8 cellular contexts compared by ENCODE assay signal in genomic region chr2:740446-741293, GRCh38.
DNase-seq lines count a peak whose midpoint lies in the region; ATAC-seq and TF ChIP-seq lines count a peak whose summit lies in the region.

No MANE protein-coding gene starts in this region.

- H3K9me3 ChIP-seq in A673 (ENCODE audit: low read depth, low read length, poor library complexity, severe bottlenecking), result no peaks in the 10 kb centered on the region

- H3K27me3 Mint-ChIP-seq in WTC11 (ENCODE audit: low read depth), result no peaks in the 10 kb centered on the region; the same call in 1 of the 2 replicates

- no peaks in the 10 kb centered on the region for H3K36me3 ChIP-seq in A673 (ENCODE audit: insufficient read depth, low read length, poor library complexity, severe bottlenecking)

- no peak; the same call in 1 of the 2 replicates for TF ChIP-seq CTCF in A673 (conservative IDR thresholded peaks at IDR 0.05; ENCODE audit: low read depth, low read length)
- TF ChIP-seq CTCF in WTC11 (IDR thresholded peaks at IDR 0.05), result no peak
- no peak for TF ChIP-seq CTCF in GM10266 (IDR thresholded peaks at IDR 0.05; ENCODE audit: control insufficient read depth, insufficient read depth, low read depth, missing control alignments)

- peak overlapping the region; percentile 76 for H3K27ac ChIP-seq in A673 (ENCODE audit: low read depth, low read length, poor library complexity, severe bottlenecking)

- H3K27ac Mint-ChIP-seq in WTC11, result peak overlapping the region; percentile 94

- H3K4me3 ChIP-seq in A673 (ENCODE audit: low read depth, low read length, poor library complexity, severe bottlenecking), result peak overlapping the region; percentile 41

- no TSS peak for BruUV-seq in A673 (replicated peaks; lab: Mats Ljungman, UMichigan)

- no peaks in the 10 kb centered on the region for H3K27me3 ChIP-seq in A673 (replicated peaks; ENCODE audit: insufficient read depth, low read depth, low read length, poor library complexity)

- ATAC-seq in GM19324 (IDR thresholded peaks at IDR 0.05; ENCODE audit: low FRiP score, unreplicated experiment) (peak; percentile 70), WTC11 (peak; percentile 60)

- peak overlapping the region; percentile 80 for H3K4me3 Mint-ChIP-seq in WTC11

- peaks cover 14% of the 10 kb centered on the region for H3K9me3 Mint-ChIP-seq in WTC11

- POLR2A ChIA-PET in A673 (lab: Charles Lee; ENCODE audit: low non-redundant PET), result interaction anchor here (0.7 kb wide), 1 partner anchor 501 kb away, joined by 10 read pairs; no protein-coding TSS in a partner anchor
- POLR2A ChIA-PET in WTC11 (lab: Charles Lee), result interaction anchor here (1.0 to 2.0 kb wide), 4 partner anchors 10 to 211 kb away, joined by 3 to 7 read pairs (median 5); no protein-coding TSS in a partner anchor

- DNase-seq in A673 (ENCODE audit: low spot score) (peak; percentile 100), NCI-H1436 (lab: John Stamatoyannopoulos, UW) (peak; percentile 59), WTC11 (ENCODE audit: low spot score) (peak; percentile 98), dermis blood vessel endothelial cell (peak; percentile 97), left kidney (ENCODE audit: low read depth, low spot score) (peak; percentile 100), GM10266 (ENCODE audit: extremely low spot score) (no peak)
- DNase-seq in stimulated activated CD4-positive, alpha-beta T cell treated with anti-CD3 and anti-CD28 coated beads, Interleukin-1b, Interleukin-23, amount 100 ng/mL, for 4 hours (ENCODE audit: low read depth in 2 of 2), result peak; percentile 1 to 29

- peaks cover 6% of the 10 kb centered on the region for H3K4me1 ChIP-seq in A673 (ENCODE audit: insufficient read depth, low read length, poor library complexity, severe bottlenecking)

- peaks cover 5% of the 10 kb centered on the region; the same call in 1 of the 2 replicates for H3K36me3 Mint-ChIP-seq in WTC11

- CTCF ChIA-PET in A673 (lab: Charles Lee), result interaction anchor here (0.6 to 0.7 kb wide), 3 partner anchors 15 to 66 kb away, joined by 3 to 14 read pairs (median 3); no protein-coding TSS in a partner anchor
- CTCF ChIA-PET in WTC11 (lab: Charles Lee), result interaction anchor here (0.7 to 2.0 kb wide), 13 partner anchors 10 to 808 kb away, joined by 3 to 24 read pairs (median 4); no protein-coding TSS in a partner anchor

- intact Hi-C loops in A673 (cut with micrococcal nuclease; ENCODE audit: unreplicated experiment), result loop anchor here (5.0 kb wide), 1 partner anchor 63 kb away; the partner anchor contains the start of gene TMEM18

- H3K4me1 Mint-ChIP-seq in WTC11, result peaks cover 39% of the 10 kb centered on the region

TF ChIP-seq in WTC11, 78 proteins besides CTCF, POLR2A, EP300 and RAD21:
- TF ChIP-seq ZNF232 (CRISPR knock-in tag; IDR thresholded peaks at IDR 0.05) (peak; percentile 19; the same call in 1 of the 2 replicates), MAX (CRISPR knock-in tag; IDR thresholded peaks at IDR 0.05) (peak; percentile 41; the same call in 1 of the 2 replicates), ZNF532 (CRISPR knock-in tag; IDR thresholded peaks at IDR 0.05; ENCODE audit: borderline replicate concordance) (no peak), SP1 (CRISPR knock-in tag; conservative IDR thresholded peaks at IDR 0.05) (peak; percentile 10; the same call in 1 of the 2 replicates), ZNF121 (CRISPR knock-in tag; IDR thresholded peaks at IDR 0.05) (0 out of 2 replicates have a peak, but pooled peaks have one; percentile 21)
